ENCODE assay signal across 8 cellular contexts in the genomic region with DNA sequence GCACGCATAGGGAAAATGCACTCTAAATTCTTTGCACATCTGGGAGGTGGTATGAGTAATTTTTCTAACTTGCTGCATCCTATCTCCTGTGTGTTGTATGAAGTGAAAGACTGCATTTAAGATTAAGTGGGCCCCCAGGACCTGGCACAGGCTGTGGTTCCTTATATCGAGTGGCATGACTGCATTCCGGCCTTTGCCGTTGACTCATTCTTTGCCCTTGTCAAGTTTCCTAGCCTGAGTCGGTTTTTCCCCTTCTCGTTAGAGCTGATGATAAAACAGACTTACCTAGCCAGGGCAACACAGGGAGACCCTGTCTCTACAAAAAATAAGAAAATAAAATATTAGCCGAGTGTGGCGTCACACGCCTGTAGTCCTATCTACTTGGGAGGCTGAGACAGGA. TPM values are rescaled to one million over a fixed set of nuclear protein-coding genes. Genes with fewer than 3 reads are reported as not detected.
DNase-seq lines count a peak whose midpoint lies in the region; ATAC-seq and TF ChIP-seq lines count a peak whose summit lies in the region.
"Not testable (repeated sequence)": the region's sequence is repeated elsewhere in the genome, so short reads cannot be mapped to it uniquely, and the experiment has no call there.

No MANE protein-coding gene starts in this region.

- not testable (repeated sequence) for H3K9me3 Mint-ChIP-seq in stimulated activated memory B cell treated with anti-CD40 and anti-IgM and Interleukin-4, amounts not matched to agents 10 μg/mL and 1 μg/mL and 100 μg/mL, for 72 hours

- 84 to 89% (median 88%) methylated on average over 9 of the region's 9 CpGs for WGBS in heart left ventricle, 4 donors

- DNase-seq in COLO668 (lab: John Stamatoyannopoulos, UW; ENCODE audit: unreplicated experiment) (peak; percentile 27), HK-2 (ENCODE audit: unreplicated experiment) (peak; percentile 6), RWPE2 (ENCODE audit: low spot score) (peak; percentile 69), astrocyte of the hippocampus (ENCODE audit: low read depth, low spot score) (peak; percentile 70), retinal pigment epithelial cell (ENCODE audit: low read depth) (peak; percentile 88)
- DNase-seq in activated CD8-positive, alpha-beta memory T cell treated with anti-CD3 and anti-CD28 coated beads, Interleukin-2, amount 50 U/mL, for 48 hours: peak; percentile 56
- DNase-seq in heart left ventricle: not testable (repeated sequence)

- not testable (repeated sequence) for H3K27ac ChIP-seq in RWPE2 (ENCODE audit: poor library complexity, severe bottlenecking); heart left ventricle

- H3K9me3 ChIP-seq in RWPE2 (ENCODE audit: severe bottlenecking); heart left ventricle: not testable (repeated sequence)

- H3K36me3 ChIP-seq in RWPE2 (ENCODE audit: low read depth); heart left ventricle: not testable (repeated sequence)

- not testable (repeated sequence) for TF ChIP-seq POLR2A in heart left ventricle (IDR thresholded peaks at IDR 0.05)

- not testable (repeated sequence) for H3K4me1 ChIP-seq in RWPE2 (ENCODE audit: insufficient read depth, poor library complexity, severe bottlenecking); heart left ventricle

- H3K36me3 Mint-ChIP-seq in stimulated activated memory B cell treated with anti-CD40 and anti-IgM and Interleukin-4, amounts not matched to agents 10 μg/mL and 1 μg/mL and 100 μg/mL, for 72 hours: not testable (repeated sequence)

- not testable (repeated sequence) for TF ChIP-seq CTCF in RWPE2 (IDR thresholded peaks at IDR 0.05; ENCODE audit: poor library complexity, severe bottlenecking); heart left ventricle (IDR thresholded peaks at IDR 0.05); retinal pigment epithelial cell (conservative IDR thresholded peaks at IDR 0.05; ENCODE audit: low read depth, low read length)

- H3K4me1 Mint-ChIP-seq in stimulated activated memory B cell treated with anti-CD40 and anti-IgM and Interleukin-4, amounts not matched to agents 10 μg/mL and 1 μg/mL and 100 μg/mL, for 72 hours: peaks cover 19% of the 10 kb centered on the region

- ATAC-seq in RWPE2 (ENCODE audit: low read depth): peak; percentile 90
- not testable (repeated sequence) for ATAC-seq in heart left ventricle
- ATAC-seq in stimulated activated memory B cell treated with anti-CD40 and anti-IgM and Interleukin-4, amounts not matched to agents 10 μg/mL and 1 μg/mL and 100 μg/mL, for 72 hours: peak; percentile 90

- not testable (repeated sequence) for H3K27me3 ChIP-seq in RWPE2 (ENCODE audit: insufficient read depth, poor library complexity, severe bottlenecking)
- peaks cover 0 to 15% (median 0%) of the 10 kb centered on the region in 9 donors for H3K27me3 ChIP-seq in heart left ventricle

- intact Hi-C loops in heart left ventricle (cut with DNase I): not testable (repeated sequence)

- peak overlapping the region; percentile 74 for H3K4me3 Mint-ChIP-seq in stimulated activated memory B cell treated with anti-CD40 and anti-IgM and Interleukin-4, amounts not matched to agents 10 μg/mL and 1 μg/mL and 100 μg/mL, for 72 hours

- H3K27me3 Mint-ChIP-seq in stimulated activated memory B cell treated with anti-CD40 and anti-IgM and Interleukin-4, amounts not matched to agents 10 μg/mL and 1 μg/mL and 100 μg/mL, for 72 hours: not testable (repeated sequence)

- not testable (repeated sequence) for H3K4me3 ChIP-seq in RWPE2 (ENCODE audit: severe bottlenecking); retinal pigment epithelial cell (ENCODE audit: low read length)
- peak overlapping the region in 7 of 12 donors; percentile 20 to 56 (median 45) for H3K4me3 ChIP-seq in heart left ventricle

- H3K27ac Mint-ChIP-seq in stimulated activated memory B cell treated with anti-CD40 and anti-IgM and Interleukin-4, amounts not matched to agents 10 μg/mL and 1 μg/mL and 100 μg/mL, for 72 hours: peak overlapping the region; percentile 72

RNA-seq across cellular contexts. Expression of gene TGIF1, which starts 37.4 kb away (rescaled TPM):
- 10 to 100 TPM in 7 of 9 donors, 1 to 10 TPM in 2; 5.0 to 33.5 (median 15.4) TPM for total RNA-seq in heart left ventricle
- 10 to 100 TPM in 1 of 2 donors, 1 to 10 TPM in 1; 8.8 to 37.5 TPM for polyA plus RNA-seq in heart left ventricle
